ENCODE assay signal across 19 cellular contexts in the genomic region with DNA sequence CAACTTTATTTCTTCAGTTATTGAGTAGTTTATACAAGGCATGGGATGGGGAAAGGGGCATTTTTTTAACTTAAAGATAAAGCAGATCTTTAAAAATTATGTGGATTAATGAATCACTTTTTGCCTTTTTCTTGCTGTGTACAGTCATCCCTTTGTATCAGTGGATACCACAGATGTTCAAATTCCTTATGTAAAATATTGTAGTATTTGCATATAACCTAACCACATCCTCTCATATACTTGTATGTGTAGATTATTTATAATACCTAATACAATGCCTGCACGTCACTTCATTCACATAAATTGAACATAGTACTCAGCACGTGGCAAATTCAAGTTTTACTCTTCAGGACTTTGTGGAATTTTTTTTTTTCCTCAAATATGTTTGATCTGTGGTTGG.
DNase-seq lines count a peak whose midpoint lies in the region; ATAC-seq, FAIRE-seq and TF ChIP-seq lines count a peak whose summit lies in the region.
"Had no signal": no experiment of that assay in that cellular context is flagged by ENCODE, and none has a peak within 500 bp of the region (broad histone marks: within the 10 kb centered on the region; RNA-seq: fewer than 3 reads in every experiment).

No MANE protein-coding gene starts in this region.

- H3K27ac ChIP-seq in foreskin keratinocyte = no peak overlapping the region
- no peak overlapping the region for H3K27ac ChIP-seq in small intestine (ENCODE audit: low read depth in 1 of 2, low read length in 1 of 2)

- DNase-seq in foreskin keratinocyte (no peak), DMS 273 treated with DMSO at 0.1 percent for 48 hours (lab: John Stamatoyannopoulos, UW) (no peak), glomerular visceral epithelial cell (ENCODE audit: extremely low spot score) (no peak), occipital lobe (lab: John Stamatoyannopoulos, UW) (no peak), small intestine (no peak)
- DNase-seq: ACHN, AML-193, Caco-2, DMS53, MV-4-11, NCI-H1436, NCI-H2029, NCI-H2171 had no signal

- no peaks in the 10 kb centered on the region for H3K9me3 ChIP-seq in small intestine (ENCODE audit: control insufficient read depth, low read depth)
- H3K9me3 ChIP-seq: Caco-2 had no signal

- H3K4me1 ChIP-seq in foreskin keratinocyte = no peaks in the 10 kb centered on the region
- no peaks in the 10 kb centered on the region for H3K4me1 ChIP-seq in small intestine (ENCODE audit: control insufficient read depth in 2 of 2, insufficient read depth in 1 of 2, low read depth in 1 of 2, low read length in 1 of 2)
- H3K4me1 ChIP-seq: Caco-2 had no signal

- no peak for FAIRE-seq in small intestine (lab: Jason Lieb, UNC)
- FAIRE-seq: K562 had no signal

- no peak overlapping the region for H3K4me3 ChIP-seq in small intestine (ENCODE audit: low read depth in 1 of 2, low read length in 2 of 2)
- H3K4me3 ChIP-seq: K562 had no signal

- no peaks in the 10 kb centered on the region for H3K27me3 ChIP-seq in foreskin keratinocyte
- no peaks in the 10 kb centered on the region for H3K27me3 ChIP-seq in small intestine (ENCODE audit: control insufficient read depth in 2 of 2, insufficient read depth in 2 of 2, low read length in 2 of 2)

- no peak for TF ChIP-seq CTCF in foreskin keratinocyte (conservative IDR thresholded peaks at IDR 0.05)

- 89 to 92% (median 90%) methylated on average over 2 of the region's 2 CpGs for WGBS in small intestine, 3 donors

- ATAC-seq in GM18517 (IDR thresholded peaks at IDR 0.05; ENCODE audit: unreplicated experiment) (peak; percentile 55), HG02870 (IDR thresholded peaks at IDR 0.05; ENCODE audit: unreplicated experiment) (peak; percentile 37), HG03442 (IDR thresholded peaks at IDR 0.05; ENCODE audit: unreplicated experiment) (peak; percentile 42), foreskin keratinocyte (peak; percentile 70)
- ATAC-seq: HCT116, K562, Panc1 had no signal

- peaks cover 0 to 14% of the 10 kb centered on the region in 2 donors for H3K36me3 ChIP-seq in small intestine (ENCODE audit: control insufficient read depth in 2 of 2, insufficient read depth in 2 of 2, low read length in 2 of 2)
